ENCODE assay signal across 8 cellular contexts in genomic region chr5:134176523-134177196, GRCh38. TPM values are rescaled to one million over a fixed set of nuclear protein-coding genes. Genes with fewer than 3 reads are reported as not detected.
DNase-seq lines count a peak whose midpoint lies in the region; ATAC-seq and FAIRE-seq lines count a peak whose summit lies in the region.

TSS of gene SKP1 (minus strand) at chr5:134176950. CDS start at chr5:134174022, 2,928 bp downstream.

- peak; percentile 61 for DNase-seq in DMS 273 treated with DMSO at 0.1 percent for 48 hours (lab: John Stamatoyannopoulos, UW)
- DNase-seq in HuH-7 (ENCODE audit: low spot score) = peak; percentile 69
- DNase-seq in RCC 7860 (ENCODE audit: low spot score) = peak; percentile 74
- DNase-seq in activated T-cell treated with anti-CD3 and anti-CD28 coated beads, Interleukin-2, amount 50 U/mL, for 48 hours = peak; percentile 89 to 92
- peak; percentile 64 to 71 for DNase-seq in stimulated activated CD8-positive, alpha-beta memory T cell treated with anti-CD3 and anti-CD28 coated beads, Interleukin-7, amount 100 ng/mL, for 1 hour (ENCODE audit: low read depth in 2 of 2)

- peak within 1 kb of the TSS; percentile 74 for H3K9ac ChIP-seq in muscle layer of colon (ENCODE audit: low read length)

- no peak for FAIRE-seq in RCC 7860 (lab: Jason Lieb, UNC)

- H3K36me3 ChIP-seq in muscle layer of colon (ENCODE audit: insufficient read depth, low read length) = peaks cover 16% of the 10 kb centered on the region

- ATAC-seq in GM21447 (IDR thresholded peaks at IDR 0.05; ENCODE audit: unreplicated experiment) (peak; percentile 78), esophagus mucosa (peak; percentile 84)

- no peaks in the 10 kb centered on the region for H3K27me3 ChIP-seq in muscle layer of colon (ENCODE audit: control insufficient read depth in 1 of 2, insufficient read depth in 2 of 2, low read length in 2 of 2)

- peaks cover 22% of the 10 kb centered on the region for H3K4me1 ChIP-seq in muscle layer of colon (ENCODE audit: insufficient read depth, low read length)

- H3K4me3 ChIP-seq in muscle layer of colon (ENCODE audit: low read depth in 1 of 2, low read length in 2 of 2) = peak within 1 kb of the TSS; percentile 60 to 77

- no peaks in the 10 kb centered on the region for H3K9me3 ChIP-seq in muscle layer of colon (ENCODE audit: low read length)

- H3K27ac ChIP-seq in muscle layer of colon (ENCODE audit: low read depth, low read length) = peak within 1 kb of the TSS; percentile 94

RNA-seq across cellular contexts. Expression of gene SKP1, which starts in this region (rescaled TPM):
- 206 TPM for total RNA-seq in esophagus mucosa

Comparison
In these comparisons a context has a peak if more than half of its experiments do, and no peak if none do; other contexts are left out.
1. Peak in every context shown above with its lines: DNase-seq, ATAC-seq, H3K4me3 ChIP-seq and H3K27ac ChIP-seq.